13 cellular contexts compared by ENCODE assay signal in the genomic region with DNA sequence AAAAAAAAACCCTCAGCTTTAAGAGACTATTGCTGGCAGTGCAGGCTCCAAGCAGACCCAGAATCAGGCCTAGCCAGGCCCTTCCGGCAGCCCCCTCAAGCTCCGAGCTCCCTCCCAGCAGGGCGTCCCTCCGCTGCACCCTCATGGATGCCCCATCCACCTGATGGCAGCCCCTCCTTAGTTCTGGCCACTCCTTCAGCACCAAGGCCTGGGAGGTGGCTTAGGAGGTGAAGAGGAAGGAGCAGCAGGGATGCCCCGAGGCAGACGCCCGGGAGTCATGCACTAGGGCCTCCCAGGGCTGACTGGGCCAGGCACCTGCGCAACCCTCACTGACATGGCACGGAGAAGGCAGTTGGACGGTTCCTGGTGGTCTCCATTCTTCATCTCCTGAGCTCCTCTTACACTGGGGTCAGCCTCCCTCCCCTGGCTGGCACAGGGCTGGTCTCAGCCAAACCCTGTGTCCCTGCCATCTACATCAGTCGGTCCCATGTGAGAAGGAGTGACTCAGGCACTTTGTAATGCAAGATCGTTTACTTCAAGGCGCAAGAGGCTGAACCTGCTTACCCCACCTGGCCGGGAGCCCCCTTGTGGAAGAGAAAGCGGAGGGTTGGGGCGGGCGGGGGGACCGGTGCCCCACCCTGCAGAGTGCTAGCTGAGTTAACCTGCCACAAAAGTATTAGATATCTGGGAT. TPM values are rescaled to one million over a fixed set of nuclear protein-coding genes. Genes with fewer than 3 reads are reported as not detected.
DNase-seq lines count a peak whose midpoint lies in the region; ATAC-seq, FAIRE-seq and TF ChIP-seq lines count a peak whose summit lies in the region.
"Had no signal": no experiment of that assay in that cellular context is flagged by ENCODE, and none has a peak within 500 bp of the region (broad histone marks: within the 10 kb centered on the region; RNA-seq: fewer than 3 reads in every experiment).

No MANE protein-coding gene starts in this region.

- no peak for TF ChIP-seq POLR2A in GM12892 (IDR thresholded peaks at IDR 0.05; ENCODE audit: low read depth, low read length)

- H3K9me3 ChIP-seq in colonic mucosa = no peaks in the 10 kb centered on the region

- FAIRE-seq in GM12892 (lab: Jason Lieb, UNC) = no peak

- H3K27me3 ChIP-seq in H7 (ENCODE audit: control insufficient read depth, insufficient read depth, low read length) = no peaks in the 10 kb centered on the region
- H3K27me3 ChIP-seq in colonic mucosa = no peaks in the 10 kb centered on the region

- DNase-seq in GM12864 (ENCODE audit: low read depth) (no peak), H7 (peak; percentile 82), colonic mucosa (peak; percentile 53), renal cortical epithelial cell (ENCODE audit: low read depth) (peak; percentile 77), GM12892 (ENCODE audit: insufficient read length) (no peak)
- DNase-seq in activated CD4-positive, alpha-beta T cell treated with anti-CD3 and anti-CD28 coated beads for 1 hour = no peak
- DNase-seq in activated CD4-positive, alpha-beta T cell treated with anti-CD3 and anti-CD28 coated beads, Interleukin-2, amount 50 U/mL, for 1 hour = no peak
- DNase-seq: activated T-cell treated with anti-CD3 and anti-CD28 coated beads, Interleukin-2, amount 50 U/mL, for 72 hours; KBM-7; naive B cell; NCI-H2227 treated with DMSO at 0.1 percent for 48 hours; stimulated activated CD8-positive, alpha-beta memory T cell treated with anti-CD3 and anti-CD28 coated beads, Interleukin-4, amount 100 ng/mL, for 48 hours had no signal

- peak overlapping the region; percentile 37 for H3K27ac ChIP-seq in colonic mucosa

- no peak for ATAC-seq in HG02610 (IDR thresholded peaks at IDR 0.05; ENCODE audit: unreplicated experiment)
- ATAC-seq: activated T-cell treated with anti-CD3 and anti-CD28 coated beads, Interleukin-2, amount 50 U/mL, for 72 hours had no signal

- H3K4me3 ChIP-seq in GM12864 (ENCODE audit: low read depth, low read length) (no peak overlapping the region), H7 (ENCODE audit: insufficient read depth, low read depth, low read length) (no peak overlapping the region), colonic mucosa (no peak overlapping the region)

- H3K36me3 ChIP-seq in H7 (replicated peaks; ENCODE audit: control insufficient read depth, insufficient read depth, low read length) = no peaks in the 10 kb centered on the region
- no peaks in the 10 kb centered on the region for H3K36me3 ChIP-seq in colonic mucosa

- H3K9ac ChIP-seq in colonic mucosa (ENCODE audit: low read depth in 2 of 2, low read length in 2 of 2) = peak overlapping the region in 1 of 2 donors; percentile 93

- intact Hi-C loops in colonic mucosa (cut with DNase I) = loop anchor here (5.0 kb wide), 1 partner anchor 54 kb away; a partner anchor contains a TSS

- peak; percentile 11 for TF ChIP-seq CTCF in GM12864 (IDR thresholded peaks at IDR 0.05; ENCODE audit: low read depth, low read length, missing control alignments)
- no peak for TF ChIP-seq CTCF in colonic mucosa (IDR thresholded peaks at IDR 0.05)

- H3K4me1 ChIP-seq in colonic mucosa = peaks cover 7% of the 10 kb centered on the region

RNA-seq across cellular contexts. Expression of a gene that starts 53.5 kb away (rescaled TPM):
- total RNA-seq in H7 (2014; rRNA removed; shearing (Covaris generic)) = 38.7 and 58.2 TPM in 2 replicates
- total RNA-seq in colonic mucosa = 100 to 1,000 TPM in 1 of 2 donors, 10 to 100 TPM in 1; 100.0 to 108 TPM
- total RNA-seq in renal cortical epithelial cell = 6.4 and 52.0 TPM in 2 replicates
- polyA plus RNA-seq in GM12892 (2012; ENCODE audit: missing spikeins) = 23.8 TPM

Comparison
In these comparisons a context has a peak if more than half of its experiments do, and no peak if none do; other contexts are left out.
1. DNase-seq: peak in H7 (single experiment), colonic mucosa (single experiment) and renal cortical epithelial cell (single experiment); none in GM12864 (single experiment), activated CD4-positive, alpha-beta T cell treated with anti-CD3 and anti-CD28 coated beads for 1 hour (single experiment), activated CD4-positive, alpha-beta T cell treated with anti-CD3 and anti-CD28 coated beads, Interleukin-2, amount 50 U/mL, for 1 hour (single experiment) and GM12892 (single experiment).